ENCODE assay signal across 20 cellular contexts in the genomic region with DNA sequence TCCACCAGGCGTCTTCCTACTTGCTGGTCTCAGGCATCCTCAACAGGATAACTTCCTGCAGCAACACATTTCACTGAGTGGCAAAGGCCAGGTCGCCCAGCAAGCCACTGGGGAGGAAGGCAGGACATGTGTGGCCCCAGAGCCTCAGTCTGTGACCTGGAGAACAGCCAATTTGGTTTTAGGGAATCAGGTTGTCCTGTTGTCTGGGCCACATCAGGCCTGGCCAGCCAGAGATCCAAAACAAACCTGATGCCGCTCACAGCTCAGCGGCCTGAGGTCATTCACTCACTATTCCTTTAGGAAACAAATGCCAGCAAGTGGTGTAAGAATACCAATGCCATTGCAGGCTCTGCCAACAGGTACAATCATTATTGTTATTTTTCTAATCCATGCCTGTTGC.
A peak's percentile ranks its signal among the peaks of the same experiment; 100 is the strongest.
DNase-seq lines count a peak whose midpoint lies in the region; ATAC-seq, FAIRE-seq and TF ChIP-seq lines count a peak whose summit lies in the region.
"Had no signal": no experiment of that assay in that cellular context is flagged by ENCODE, and none has a peak within 500 bp of the region (broad histone marks: within the 10 kb centered on the region; RNA-seq: fewer than 3 reads in every experiment).

No MANE protein-coding gene starts in this region.

- peaks cover 4% of the 10 kb centered on the region for H3K9me3 Mint-ChIP-seq in activated T-helper 17 cell treated with anti-CD3 and anti-CD28 coated beads, Interleukin-2, amount 50 U/mL, for 72 hours
- H3K9me3 Mint-ChIP-seq in endodermal cell (peaks cover 1% of the 10 kb centered on the region), nephron progenitor cell (peaks cover 13% of the 10 kb centered on the region)

- ATAC-seq in activated T-helper 17 cell treated with anti-CD3 and anti-CD28 coated beads, Interleukin-2, amount 50 U/mL, for 72 hours (replicated peaks): no peak
- no peak for ATAC-seq in heart left ventricle
- no peak for ATAC-seq in GM21526 (IDR thresholded peaks at IDR 0.05; ENCODE audit: low FRiP score, unreplicated experiment)
- ATAC-seq in GM21423 (IDR thresholded peaks at IDR 0.05; ENCODE audit: unreplicated experiment): no peak
- ATAC-seq: HCT116, Right ventricle myocardium inferior had no signal

- peaks cover 3% of the 10 kb centered on the region for H3K4me1 ChIP-seq in endodermal cell (ENCODE audit: control insufficient read depth, insufficient read depth, low read length)
- H3K4me1 ChIP-seq in heart left ventricle: peaks cover 0 to 23% (median 13%) of the 10 kb centered on the region in 12 donors

- peak overlapping the region; percentile 68 for H3K27ac Mint-ChIP-seq in activated T-helper 17 cell treated with anti-CD3 and anti-CD28 coated beads, Interleukin-2, amount 50 U/mL, for 72 hours
- H3K27ac Mint-ChIP-seq in endodermal cell (no peak overlapping the region), nephron progenitor cell (peak overlapping the region; percentile 89)

- DNase-seq in endodermal cell (no peak), nephron progenitor cell (no peak), urothelium cell line (ENCODE audit: low spot score) (no peak), heart left ventricle (no peak)
- DNase-seq: AML-193, DND-41, MM.1S, NCI-H1092, NCI-H146, NCI-H2029 treated with DMSO at 0.1 percent for 48 hours, NCI-H2171 treated with DMSO at 0.1 percent for 48 hours, NCI-H774 had no signal

- H3K9me3 ChIP-seq in endodermal cell (ENCODE audit: control insufficient read depth, low read length) (peaks cover 4% of the 10 kb centered on the region), heart left ventricle (peaks cover 0 to 7% (median 2%) of the 10 kb centered on the region in 12 donors)

- no peak for TF ChIP-seq POLR2A in heart left ventricle (IDR thresholded peaks at IDR 0.05)

- intact Hi-C loops in heart left ventricle (cut with DNase I): loop anchor here in 1 of 10 donors (10.0 kb wide), 1 partner anchor 320 kb away; no protein-coding TSS in a partner anchor

- TF ChIP-seq CTCF in endodermal cell (conservative IDR thresholded peaks at IDR 0.05) (no peak), nephron progenitor cell (IDR thresholded peaks at IDR 0.05) (no peak), heart left ventricle (IDR thresholded peaks at IDR 0.05) (no peak)

- no peaks in the 10 kb centered on the region for H3K36me3 Mint-ChIP-seq in activated T-helper 17 cell treated with anti-CD3 and anti-CD28 coated beads, Interleukin-2, amount 50 U/mL, for 72 hours (ENCODE audit: low read depth)
- H3K36me3 Mint-ChIP-seq in endodermal cell (ENCODE audit: low read depth): no peaks in the 10 kb centered on the region
- H3K36me3 Mint-ChIP-seq in nephron progenitor cell (ENCODE audit: low read depth): peaks cover 4% of the 10 kb centered on the region

- no peak overlapping the region for H3K9ac ChIP-seq in endodermal cell (ENCODE audit: extremely low read depth, low read length, poor library complexity, severe bottlenecking)

- peak; percentile 20 for FAIRE-seq in urothelium cell line (lab: Jason Lieb, UNC)
- FAIRE-seq: G401.6, RCC 7860 had no signal

- WGBS in endodermal cell (ENCODE audit: insufficient coverage in 1 of 2, insufficient read length in 1 of 2), 2 experiments: 73 to 85% methylated on average over 4 of the region's 4 CpGs
- 65 to 94% (median 91%) methylated on average over 3 to 4 of the region's 4 CpGs for WGBS in heart left ventricle, 4 donors

- H3K27ac ChIP-seq in endodermal cell (ENCODE audit: low read depth, low read length): peak overlapping the region; percentile 9
- H3K27ac ChIP-seq in heart left ventricle: peak overlapping the region in 1 of 12 donors; percentile 79
- H3K27ac ChIP-seq: C4-2B had no signal

- peaks cover 9% of the 10 kb centered on the region for H3K4me1 Mint-ChIP-seq in activated T-helper 17 cell treated with anti-CD3 and anti-CD28 coated beads, Interleukin-2, amount 50 U/mL, for 72 hours
- peaks cover 9% of the 10 kb centered on the region for H3K4me1 Mint-ChIP-seq in endodermal cell
- peaks cover 79% of the 10 kb centered on the region for H3K4me1 Mint-ChIP-seq in nephron progenitor cell

- H3K27me3 ChIP-seq in endodermal cell (ENCODE audit: control insufficient read depth, insufficient read depth, low read length, poor library complexity, severe bottlenecking) (no peaks in the 10 kb centered on the region), heart left ventricle (no peaks in the 10 kb centered on the region)

- H3K4me3 ChIP-seq in endodermal cell (ENCODE audit: low read length) (no peak overlapping the region), heart left ventricle (no peak overlapping the region)

- H3K4me3 Mint-ChIP-seq in activated T-helper 17 cell treated with anti-CD3 and anti-CD28 coated beads, Interleukin-2, amount 50 U/mL, for 72 hours: peak overlapping the region; percentile 38
- no peak overlapping the region for H3K4me3 Mint-ChIP-seq in endodermal cell
- no peak overlapping the region for H3K4me3 Mint-ChIP-seq in nephron progenitor cell

- no peaks in the 10 kb centered on the region for H3K36me3 ChIP-seq in endodermal cell (ENCODE audit: control insufficient read depth, insufficient read depth, low read length)
- no peaks in the 10 kb centered on the region for H3K36me3 ChIP-seq in heart left ventricle

- H3K27me3 Mint-ChIP-seq in activated T-helper 17 cell treated with anti-CD3 and anti-CD28 coated beads, Interleukin-2, amount 50 U/mL, for 72 hours: peaks cover 3% of the 10 kb centered on the region
- no peaks in the 10 kb centered on the region for H3K27me3 Mint-ChIP-seq in endodermal cell (ENCODE audit: insufficient read depth)
- peaks cover 13% of the 10 kb centered on the region for H3K27me3 Mint-ChIP-seq in nephron progenitor cell (ENCODE audit: low read depth, poor library complexity)
